Comparison of ENCODE assay signal across 35 cellular contexts in the genomic region with DNA sequence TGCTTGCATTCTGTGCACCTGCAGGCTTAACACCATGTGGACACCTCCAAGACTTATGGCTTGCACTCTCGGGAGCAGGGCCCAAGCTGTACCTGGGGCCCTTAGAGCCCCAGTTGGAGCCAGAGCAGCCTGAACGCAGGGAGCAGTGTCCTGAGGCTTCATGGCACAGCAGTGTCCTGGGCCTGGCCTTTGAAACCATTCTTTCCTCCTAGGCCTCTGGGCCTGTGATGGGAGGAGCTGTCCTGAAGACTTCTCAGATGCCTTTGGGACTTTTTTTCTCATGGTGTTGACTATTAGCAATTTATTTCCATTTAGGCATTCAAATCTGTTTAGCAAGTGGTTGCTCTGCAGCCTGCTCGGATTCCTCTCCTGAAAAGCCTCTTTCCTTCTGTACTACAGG. TPM values are rescaled to one million over a fixed set of nuclear protein-coding genes. Genes with fewer than 3 reads are reported as not detected.
"Had no signal": no experiment of that assay in that cellular context is flagged by ENCODE, and none has a peak within 500 bp of the region (broad histone marks: within the 10 kb centered on the region; RNA-seq: fewer than 3 reads in every experiment).

No MANE protein-coding gene starts in this region.

- H3K36me3 ChIP-seq: brain microvascular endothelial cell, WERI-Rb-1 had no signal

- H3K27me3 ChIP-seq: brain microvascular endothelial cell had no signal

- H3K27ac ChIP-seq: brain microvascular endothelial cell, WERI-Rb-1 had no signal

- ATAC-seq: activated T-cell treated with anti-CD3 and anti-CD28 coated beads, Interleukin-2, amount 50 U/mL, for 72 hours; activated T-helper 17 cell treated with anti-CD3 and anti-CD28 coated beads, Interleukin-2, amount 50 U/mL, for 72 hours had no signal

- DNase-seq: activated CD4-positive, alpha-beta memory T cell treated with anti-CD3 and anti-CD28 coated beads, Interleukin-2, amount 10 ng/mL, durations not matched to agents 7 days and 5 days; activated CD4-positive, alpha-beta T cell treated with anti-CD3 and anti-CD28 coated beads for 1 hour; activated CD4-positive, alpha-beta T cell treated with anti-CD3 and anti-CD28 coated beads for 48 hours; activated CD4-positive, CD25-positive, alpha-beta regulatory T cell; activated CD8-positive, alpha-beta memory T cell treated with anti-CD3 and anti-CD28 coated beads for 24 hours; activated effector memory CD4-positive, alpha-beta T cell treated with anti-CD3 and anti-CD28 coated beads, Interleukin-2, amount 50 U/mL, for 16 hours; activated naive CD4-positive, alpha-beta T cell; activated naive CD4-positive, alpha-beta T cell treated with anti-CD3 and anti-CD28 coated beads, Interleukin-2, amount 50 U/mL, for 16 hours; activated naive CD8-positive, alpha-beta T cell treated with anti-CD3 and anti-CD28 coated beads for 36 hours; activated T-cell treated with anti-CD3 and anti-CD28 coated beads, Interleukin-2, amount 50 U/mL, for 1 hour; activated T-cell treated with anti-CD3 and anti-CD28 coated beads, Interleukin-2, amount 50 U/mL, for 72 hours; amniotic stem cell; aorta; brain microvascular endothelial cell; central memory CD4-positive, alpha-beta T cell; Kasumi-1; MM.1S; MV-4-11; NCI-H1092; NCI-H1436 treated with DMSO at 0.1 percent for 48 hours; NCI-H1694 treated with DMSO at 0.1 percent for 48 hours; NCI-H2029; NCI-H2171; NCI-H510A; NCI-H526; NCI-H748 treated with DMSO at 0.1 percent for 48 hours; Right ventricle myocardium superior; SW 1271; T-helper 1 cell; T-helper 2 cell; T-helper 9 cell; WERI-Rb-1 had no signal

RNA-seq across cellular contexts. Expression of gene RPTN, which starts 11.0 kb away (rescaled TPM):
- total RNA-seq: activated CD4-positive, alpha-beta memory T cell treated with anti-CD3 and anti-CD28 coated beads, Interleukin-2, amount 10 ng/mL, durations not matched to agents 7 days and 5 days; activated naive CD8-positive, alpha-beta T cell treated with anti-CD3 and anti-CD28 coated beads for 36 hours; activated T-cell treated with anti-CD3 and anti-CD28 coated beads, Interleukin-2, amount 50 U/mL, for 72 hours; activated T-helper 17 cell treated with anti-CD3 and anti-CD28 coated beads, Interleukin-2, amount 50 U/mL, for 72 hours; aorta; cerebellum; OCI-LY7; Right ventricle myocardium superior had no signal
- polyA plus RNA-seq: aorta had no signal

RNA-seq across cellular contexts. Expression of gene TCHH, which starts 32.8 kb away (rescaled TPM):
- total RNA-seq: OCI-LY7, Right ventricle myocardium superior had no signal

RNA-seq across cellular contexts. Expression of gene TCHHL1, which starts 59.2 kb away (rescaled TPM):
- total RNA-seq: activated CD4-positive, alpha-beta memory T cell treated with anti-CD3 and anti-CD28 coated beads, Interleukin-2, amount 10 ng/mL, durations not matched to agents 7 days and 5 days; activated naive CD8-positive, alpha-beta T cell treated with anti-CD3 and anti-CD28 coated beads for 36 hours; activated T-cell treated with anti-CD3 and anti-CD28 coated beads, Interleukin-2, amount 50 U/mL, for 72 hours; activated T-helper 17 cell treated with anti-CD3 and anti-CD28 coated beads, Interleukin-2, amount 50 U/mL, for 72 hours; aorta; cerebellum; OCI-LY7; Right ventricle myocardium superior had no signal
- polyA plus RNA-seq: aorta had no signal
